1 cellular context compared by ENCODE assay signal in the genomic region with DNA sequence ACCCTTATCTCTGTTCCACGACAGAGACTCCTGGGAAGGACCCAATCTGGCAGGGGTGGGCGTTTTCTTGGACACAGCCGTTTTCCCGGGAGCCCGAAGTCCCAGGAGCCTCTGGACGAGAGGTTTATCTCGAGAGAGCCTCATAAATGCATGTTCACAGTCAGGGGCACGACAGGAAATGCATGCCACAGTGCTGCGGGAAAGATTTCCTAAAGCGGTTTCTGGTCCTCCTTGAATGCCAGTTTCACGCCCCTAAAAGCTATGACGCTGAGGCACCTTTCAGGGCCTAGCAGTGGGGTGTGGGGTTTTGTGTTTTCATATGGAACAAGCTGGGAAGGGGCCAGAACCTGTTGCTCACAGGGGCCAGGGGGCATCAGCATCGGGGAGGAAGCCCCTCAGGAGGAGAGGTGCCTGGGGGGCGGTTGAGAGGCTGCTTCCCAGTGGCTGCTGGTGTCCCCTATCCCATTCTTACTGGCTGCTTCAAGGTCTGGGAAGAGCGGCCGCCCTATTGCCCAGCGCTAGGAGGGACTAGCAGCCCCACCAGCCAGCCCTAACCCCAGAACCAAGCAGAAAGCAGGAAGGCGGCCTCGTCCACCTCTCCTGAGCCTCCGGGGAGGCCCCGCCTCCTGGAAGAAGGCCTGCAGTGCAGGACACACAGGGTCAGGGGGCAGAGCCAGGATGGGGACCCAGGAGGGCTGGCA.
TF ChIP-seq lines count a peak whose summit lies in the region.

No MANE protein-coding gene starts in this region.

TF ChIP-seq in HepG2, 621 proteins besides CTCF, POLR2A, EP300 and RAD21:
- TF ChIP-seq ZSCAN25 (CRISPR knock-in tag; IDR thresholded peaks at IDR 0.05) (no peak), HOXD1 (CRISPR knock-in tag; IDR thresholded peaks at IDR 0.05) (no peak), ZNF562 (CRISPR knock-in tag; IDR thresholded peaks at IDR 0.05; ENCODE audit: borderline replicate concordance) (no peak), RBM22 (optimal IDR thresholded peaks at IDR 0.05; ENCODE audit: low read length) (peak; percentile 43), TRIM24 (CRISPR knock-in tag; IDR thresholded peaks at IDR 0.05) (no peak), ZNF121 (CRISPR knock-in tag; IDR thresholded peaks at IDR 0.05) (no peak), POLR2G (IDR thresholded peaks at IDR 0.05; ENCODE audit: low read depth, low read length) (0 out of 2 replicates have a peak, but pooled peaks have one; percentile 2)
- TF ChIP-seq, protein P1, sequence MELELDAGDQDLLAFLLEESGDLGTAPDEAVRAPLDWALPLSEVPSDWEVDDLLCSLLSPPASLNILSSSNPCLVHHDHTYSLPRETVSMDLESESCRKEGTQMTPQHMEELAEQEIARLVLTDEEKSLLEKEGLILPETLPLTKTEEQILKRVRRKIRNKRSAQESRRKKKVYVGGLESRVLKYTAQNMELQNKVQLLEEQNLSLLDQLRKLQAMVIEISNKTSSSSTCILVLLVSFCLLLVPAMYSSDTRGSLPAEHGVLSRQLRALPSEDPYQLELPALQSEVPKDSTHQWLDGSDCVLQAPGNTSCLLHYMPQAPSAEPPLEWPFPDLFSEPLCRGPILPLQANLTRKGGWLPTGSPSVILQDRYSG (CRISPR knock-in tag; IDR thresholded peaks at IDR 0.05): no peak
- TF ChIP-seq, protein P2, sequence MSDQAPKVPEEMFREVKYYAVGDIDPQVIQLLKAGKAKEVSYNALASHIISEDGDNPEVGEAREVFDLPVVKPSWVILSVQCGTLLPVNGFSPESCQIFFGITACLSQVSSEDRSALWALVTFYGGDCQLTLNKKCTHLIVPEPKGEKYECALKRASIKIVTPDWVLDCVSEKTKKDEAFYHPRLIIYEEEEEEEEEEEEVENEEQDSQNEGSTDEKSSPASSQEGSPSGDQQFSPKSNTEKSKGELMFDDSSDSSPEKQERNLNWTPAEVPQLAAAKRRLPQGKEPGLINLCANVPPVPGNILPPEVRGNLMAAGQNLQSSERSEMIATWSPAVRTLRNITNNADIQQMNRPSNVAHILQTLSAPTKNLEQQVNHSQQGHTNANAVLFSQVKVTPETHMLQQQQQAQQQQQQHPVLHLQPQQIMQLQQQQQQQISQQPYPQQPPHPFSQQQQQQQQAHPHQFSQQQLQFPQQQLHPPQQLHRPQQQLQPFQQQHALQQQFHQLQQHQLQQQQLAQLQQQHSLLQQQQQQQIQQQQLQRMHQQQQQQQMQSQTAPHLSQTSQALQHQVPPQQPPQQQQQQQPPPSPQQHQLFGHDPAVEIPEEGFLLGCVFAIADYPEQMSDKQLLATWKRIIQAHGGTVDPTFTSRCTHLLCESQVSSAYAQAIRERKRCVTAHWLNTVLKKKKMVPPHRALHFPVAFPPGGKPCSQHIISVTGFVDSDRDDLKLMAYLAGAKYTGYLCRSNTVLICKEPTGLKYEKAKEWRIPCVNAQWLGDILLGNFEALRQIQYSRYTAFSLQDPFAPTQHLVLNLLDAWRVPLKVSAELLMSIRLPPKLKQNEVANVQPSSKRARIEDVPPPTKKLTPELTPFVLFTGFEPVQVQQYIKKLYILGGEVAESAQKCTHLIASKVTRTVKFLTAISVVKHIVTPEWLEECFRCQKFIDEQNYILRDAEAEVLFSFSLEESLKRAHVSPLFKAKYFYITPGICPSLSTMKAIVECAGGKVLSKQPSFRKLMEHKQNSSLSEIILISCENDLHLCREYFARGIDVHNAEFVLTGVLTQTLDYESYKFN (CRISPR knock-in tag; conservative IDR thresholded peaks at IDR 0.05): no peak
